In genomic region chr6:27205375-27206278, GRCh38 we compare ENCODE assay signal across 10 cellular contexts. TPM values are rescaled to one million over a fixed set of nuclear protein-coding genes. Genes with fewer than 3 reads are reported as not detected.
DNase-seq lines count a peak whose midpoint lies in the region; ATAC-seq lines count a peak whose summit lies in the region.
"Had no signal": no experiment of that assay in that cellular context is flagged by ENCODE, and none has a peak within 500 bp of the region (broad histone marks: within the 10 kb centered on the region; RNA-seq: fewer than 3 reads in every experiment).

No MANE protein-coding gene starts in this region.

- H3K9me3 Mint-ChIP-seq in activated naive CD8-positive, alpha-beta T cell treated with anti-CD3 and anti-CD28 coated beads for 36 hours: peaks cover 3% of the 10 kb centered on the region

- DNase-seq in AG08396 (ENCODE audit: low spot score): peak; percentile 4
- peak; percentile 33 for DNase-seq in activated naive CD8-positive, alpha-beta T cell treated with anti-CD3 and anti-CD28 coated beads for 36 hours
- peak; percentile 9 for DNase-seq in kidney tubule cell (ENCODE audit: low spot score)
- DNase-seq in NCI-H226: no peak
- DNase-seq in left ventricle myocardium superior: no peak
- no peak for DNase-seq in amniotic stem cell (lab: John Stamatoyannopoulos, UW)
- DNase-seq: NCI-H446 treated with DMSO at 0.1 percent for 48 hours had no signal

- peaks cover 18% of the 10 kb centered on the region for H3K4me1 Mint-ChIP-seq in activated naive CD8-positive, alpha-beta T cell treated with anti-CD3 and anti-CD28 coated beads for 36 hours

- intact Hi-C loops in left ventricle myocardium superior (cut with micrococcal nuclease): no loop called here

- H3K27me3 Mint-ChIP-seq in activated naive CD8-positive, alpha-beta T cell treated with anti-CD3 and anti-CD28 coated beads for 36 hours: peaks cover 79% of the 10 kb centered on the region

- H3K27ac Mint-ChIP-seq in activated naive CD8-positive, alpha-beta T cell treated with anti-CD3 and anti-CD28 coated beads for 36 hours: peak overlapping the region; percentile 39

- H3K9me3 ChIP-seq in HUES48 (ENCODE audit: control insufficient read depth, insufficient read depth, low read length): no peaks in the 10 kb centered on the region

- ATAC-seq in GM21526 (IDR thresholded peaks at IDR 0.05; ENCODE audit: low FRiP score, unreplicated experiment) (no peak), left ventricle myocardium superior (no peak)
- ATAC-seq: left lobe of liver had no signal

- peaks cover 6% of the 10 kb centered on the region; the same call in 1 of the 2 replicates for H3K4me1 ChIP-seq in HUES48 (ENCODE audit: control insufficient read depth, insufficient read depth, low read length)

- H3K36me3 ChIP-seq in HUES48 (ENCODE audit: control insufficient read depth, insufficient read depth, low read length): no peaks in the 10 kb centered on the region

- H3K27ac ChIP-seq in HUES48 (ENCODE audit: low read depth, low read length): peak overlapping the region; percentile 10

- H3K27me3 ChIP-seq in HUES48 (ENCODE audit: control insufficient read depth, insufficient read depth, low read length): peaks cover 13% of the 10 kb centered on the region

- no peak overlapping the region for H3K9ac ChIP-seq in HUES48 (ENCODE audit: low read depth, low read length)

- peaks cover 3% of the 10 kb centered on the region for H3K36me3 Mint-ChIP-seq in activated naive CD8-positive, alpha-beta T cell treated with anti-CD3 and anti-CD28 coated beads for 36 hours

- peak overlapping the region; percentile 62 for H3K4me3 Mint-ChIP-seq in activated naive CD8-positive, alpha-beta T cell treated with anti-CD3 and anti-CD28 coated beads for 36 hours

- peak overlapping the region; percentile 78 for H3K4me3 ChIP-seq in HUES48 (ENCODE audit: low read depth, low read length)

RNA-seq across cellular contexts. Expression of gene PRSS16, which starts 41.9 kb away (rescaled TPM):
- total RNA-seq in activated naive CD8-positive, alpha-beta T cell treated with anti-CD3 and anti-CD28 coated beads for 36 hours: under 1 TPM; 0.38 to 0.54 TPM
- total RNA-seq in left ventricle myocardium superior: not detected

Comparison
In these comparisons a context has a peak if more than half of its experiments do, and no peak if none do; other contexts are left out.
1. DNase-seq: peak in AG08396 (single experiment), activated naive CD8-positive, alpha-beta T cell treated with anti-CD3 and anti-CD28 coated beads for 36 hours (single experiment) and kidney tubule cell (single experiment); none in NCI-H226 (single experiment), left ventricle myocardium superior (single experiment) and amniotic stem cell (single experiment).